Comparison of ENCODE assay signal across 8 cellular contexts in the genomic region with DNA sequence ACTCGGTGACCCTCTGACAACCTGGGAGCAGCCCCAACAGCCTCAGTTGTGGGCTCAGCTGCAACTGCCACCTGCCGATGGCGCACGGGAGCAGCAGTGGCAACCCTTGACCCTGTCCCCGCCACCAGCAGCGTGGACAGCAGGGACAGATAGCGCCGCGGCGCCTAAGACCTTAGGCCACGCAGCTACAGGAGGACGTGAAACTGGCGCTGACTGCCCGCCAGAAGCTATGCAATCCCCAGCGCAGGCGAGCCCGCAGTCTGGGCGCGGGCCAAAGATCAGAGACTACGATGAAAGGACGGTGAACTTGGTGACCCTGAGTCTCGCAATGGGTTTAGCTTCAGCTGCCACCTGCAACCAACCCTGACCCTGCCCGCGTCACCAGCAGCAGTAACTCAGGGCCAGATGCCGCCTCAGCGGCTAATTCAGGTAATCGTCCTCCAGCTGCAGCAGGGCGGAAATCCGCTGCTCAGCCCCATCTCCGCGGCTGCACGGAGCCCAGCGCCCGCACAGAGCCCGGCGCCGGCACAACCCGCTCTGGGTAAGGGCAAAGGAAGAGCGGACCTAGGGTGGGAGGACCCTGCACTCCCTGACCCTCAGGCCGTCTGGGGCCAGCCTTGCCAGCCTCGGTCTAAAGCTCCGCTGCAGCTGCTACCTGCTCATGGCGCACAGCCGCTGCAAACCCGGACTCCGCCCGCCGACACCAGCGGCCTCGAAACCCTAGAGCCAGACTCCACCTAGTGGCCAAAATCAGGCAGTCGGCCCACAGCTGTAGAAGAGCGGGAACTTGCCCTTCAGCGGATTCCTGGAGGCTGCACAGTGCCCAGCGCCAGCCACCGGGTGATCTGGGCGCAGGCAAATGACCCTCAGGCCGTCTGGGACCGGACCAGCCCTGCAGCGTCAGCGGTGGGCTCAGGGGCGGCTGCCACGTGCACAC.
DNase-seq lines count a peak whose midpoint lies in the region; ATAC-seq and TF ChIP-seq lines count a peak whose summit lies in the region.
"Not testable (repeated sequence)": the region's sequence is repeated elsewhere in the genome, so short reads cannot be mapped to it uniquely, and the experiment has no call there.

No MANE protein-coding gene starts in this region.

- peak; percentile 32 for TF ChIP-seq CTCF in AG09319 (IDR thresholded peaks at IDR 0.05; ENCODE audit: low read depth, low read length)
- peak; percentile 60 for TF ChIP-seq CTCF in GM13977 (IDR thresholded peaks at IDR 0.05; ENCODE audit: extremely low read depth, insufficient read depth, missing control alignments)
- TF ChIP-seq CTCF in breast epithelium (IDR thresholded peaks at IDR 0.05): peak in 2 of 3 donors; percentile 24 to 35

- H3K4me1 ChIP-seq in breast epithelium; iPS-18a (ENCODE audit: control insufficient read depth, low read depth, low read length): not testable (repeated sequence)

- intact Hi-C loops in breast epithelium (cut with DNase I; ENCODE audit: low total_unique reads); sciatic nerve (cut with DNase I): not testable (repeated sequence)

- not testable (repeated sequence) for H3K36me3 ChIP-seq in breast epithelium; iPS-18a (ENCODE audit: control insufficient read depth, low read depth, low read length)

- in situ Hi-C loops in GM13977 (cut with MboI; ENCODE audit: low pct_unique_long_range_greater_than_20kb, low sequenced_read_pairs, unreplicated experiment): not testable (repeated sequence)

- H3K27me3 ChIP-seq in breast epithelium: not testable (repeated sequence)
- peaks cover 21% of the 10 kb centered on the region for H3K27me3 ChIP-seq in iPS-18a (ENCODE audit: control insufficient read depth, insufficient read depth, low read length)

- not testable (repeated sequence) for H3K27ac ChIP-seq in breast epithelium; iPS-18a (ENCODE audit: low read length)

- not testable (repeated sequence) for DNase-seq in AG09319 (ENCODE audit: extremely low read depth, low read depth); GM13977 (ENCODE audit: low spot score)
- peak; percentile 42 for DNase-seq in T follicular helper cell (ENCODE audit: low read depth)
- DNase-seq in activated CD8-positive, alpha-beta memory T cell treated with anti-CD3 and anti-CD28 coated beads, Interleukin-2, amount 50 U/mL, for 48 hours: peak; percentile 80
- peak; percentile 50 to 76 for DNase-seq in breast epithelium (ENCODE audit: low spot score in 2 of 2)
- DNase-seq in sciatic nerve (ENCODE audit: low spot score): peak; percentile 75
- DNase-seq in stimulated activated CD8-positive, alpha-beta memory T cell treated with anti-CD3 and anti-CD28 coated beads, Interleukin-4, amount 100 ng/mL, for 24 hours (ENCODE audit: low read depth): peak; percentile 53

- peak overlapping the region; percentile 23 to 45 (median 41) for H3K4me3 ChIP-seq in breast epithelium
- H3K4me3 ChIP-seq in iPS-18a (ENCODE audit: low read length): peak overlapping the region; percentile 40

- TF ChIP-seq POLR2A in breast epithelium (IDR thresholded peaks at IDR 0.05): not testable (repeated sequence)

- not testable (repeated sequence) for ATAC-seq in sciatic nerve

- not testable (repeated sequence) for H3K9ac ChIP-seq in iPS-18a (ENCODE audit: low read length)

- H3K9me3 ChIP-seq in breast epithelium; iPS-18a (ENCODE audit: control insufficient read depth, low read depth, low read length): not testable (repeated sequence)
